8 cellular contexts compared by ENCODE assay signal in genomic region chr9:23123048-23123632, GRCh38.
DNase-seq lines count a peak whose midpoint lies in the region; ATAC-seq, FAIRE-seq and TF ChIP-seq lines count a peak whose summit lies in the region.

No MANE protein-coding gene starts in this region.

- no peak for TF ChIP-seq EP300 in HepG2 (IDR thresholded peaks at IDR 0.05; ENCODE audit: low read depth in 2 of 2, low read length in 2 of 2)
- TF ChIP-seq EP300 in HepG2 (CRISPR knock-in tag; IDR thresholded peaks at IDR 0.05; ENCODE audit: borderline replicate concordance): no peak

- WGBS in HepG2 (ENCODE audit: low lambda C conversion rate): 36% methylated on average over 5 of the region's 5 CpGs

- DNase-seq in GDM1 (lab: John Stamatoyannopoulos, UW) (peak; percentile 17), M059J (ENCODE audit: low read depth) (peak; percentile 41), astrocyte of the cerebellum (ENCODE audit: low read depth) (peak; percentile 18), HepG2 (ENCODE audit: low spot score) (peak; percentile 5)
- DNase-seq in stimulated activated naive CD8-positive, alpha-beta T cell treated with anti-CD3 and anti-CD28 coated beads, Interleukin-15, Interleukin-2, amounts not matched to agents 100 U/mL and 50 U/mL, for 24 hours: no peak
- DNase-seq in stimulated activated CD4-positive, alpha-beta T cell treated with anti-CD3 and anti-CD28 coated beads, Interleukin-4, amount 100 ng/mL, for 4 hours: no peak

- peak; percentile 62 for TF ChIP-seq CTCF in astrocyte of the cerebellum (IDR thresholded peaks at IDR 0.05; ENCODE audit: low read depth, low read length, missing control alignments)
- peak; percentile 15; the same call in 1 of the 2 replicates for TF ChIP-seq CTCF in HepG2 (CRISPR knock-in tag; IDR thresholded peaks at IDR 0.05)

- H3K27me3 ChIP-seq in HepG2 (ENCODE audit: control insufficient read depth in 1 of 2, insufficient read depth in 2 of 2, low read length in 2 of 2): no peaks in the 10 kb centered on the region

- H3K9me3 ChIP-seq in HepG2 (ENCODE audit: low read length): peaks cover 18% of the 10 kb centered on the region

- in situ Hi-C loops in astrocyte of the cerebellum (cut with HindIII; ENCODE audit: low sequenced_read_pairs) (no loop called here), HepG2 (cut with HindIII; ENCODE audit: extremely low pct_ligation_motif_present, low pct_unique_long_range_greater_than_20kb) (loop anchor here (10.0 kb wide), 1 partner anchor 362 kb away; no protein-coding TSS in a partner anchor)

- H3K27ac ChIP-seq in HepG2 (ENCODE audit: extremely low read length, insufficient read depth, low read length): no peak overlapping the region

- CTCF ChIA-PET in HepG2 (lab: Yijun Ruan, JAX; ENCODE audit: low intra/inter-chr PET ratio, low total read pairs): interaction anchor here (1.9 kb wide), 1 partner anchor 369 kb away, joined by 9 read pairs; no protein-coding TSS in a partner anchor

- TF ChIP-seq RAD21 in HepG2 (CRISPR knock-in tag; IDR thresholded peaks at IDR 0.05): no peak

- POLR2A ChIA-PET in HepG2 (lab: Yijun Ruan, JAX): no interaction called here

- BruUV-seq in HepG2 (replicated peaks; lab: Mats Ljungman, UMichigan): no TSS peak

- no peaks in the 10 kb centered on the region for H3K4me1 ChIP-seq in HepG2 (ENCODE audit: insufficient read depth, low read length)

- intact Hi-C loops in HepG2 (cut with micrococcal nuclease; ENCODE audit: unreplicated experiment): loop anchor here (2.0 kb wide), 1 partner anchor 316 kb away; no protein-coding TSS in a partner anchor

- H3K36me3 ChIP-seq in HepG2 (replicated peaks in 1 of 2; ENCODE audit: control insufficient read depth in 1 of 2, insufficient read depth in 2 of 2, low read length in 2 of 2): no peaks in the 10 kb centered on the region

- no peak for FAIRE-seq in HepG2 (lab: Jason Lieb, UNC)

- no peak for TF ChIP-seq POLR2A in HepG2 (IDR thresholded peaks at IDR 0.05; ENCODE audit: insufficient read depth in 1 of 2, low read depth in 2 of 2, low read length in 2 of 2)

- no peak for ATAC-seq in HepG2
- no peak for ATAC-seq in stimulated activated naive CD8-positive, alpha-beta T cell treated with anti-CD3 and anti-CD28 coated beads, Interleukin-15, Interleukin-2, amounts not matched to agents 100 U/mL and 50 U/mL, for 24 hours
- no peak for ATAC-seq in HG03108 (IDR thresholded peaks at IDR 0.05; ENCODE audit: unreplicated experiment)
- ATAC-seq in HG03097 (IDR thresholded peaks at IDR 0.05; ENCODE audit: low FRiP score, unreplicated experiment): no peak

- no peak overlapping the region for H3K9ac ChIP-seq in HepG2 (ENCODE audit: insufficient read depth, low read depth, low read length)

- H3K4me3 ChIP-seq in astrocyte of the cerebellum (ENCODE audit: low read depth, low read length): no peak overlapping the region
- H3K4me3 ChIP-seq in HepG2 (replicated peaks in 1 of 3; ENCODE audit: insufficient read depth in 1 of 3, low read depth in 2 of 3, low read length in 3 of 3): no peak overlapping the region

- no peak overlapping the region for H2AFZ ChIP-seq in HepG2 (ENCODE audit: low read length)

- no peaks in the 10 kb centered on the region for H4K20me1 ChIP-seq in HepG2 (ENCODE audit: insufficient read depth, low read length)

- H3K4me2 ChIP-seq in HepG2 (ENCODE audit: low read depth, low read length): no peak overlapping the region

- no peaks in the 10 kb centered on the region for H3K79me2 ChIP-seq in HepG2 (ENCODE audit: insufficient read depth, low read length)

TF ChIP-seq in HepG2, 621 proteins besides CTCF, POLR2A, EP300 and RAD21:
- TF ChIP-seq SMC3 (IDR thresholded peaks at IDR 0.05; ENCODE audit: low read length): peak; percentile 49
- TF ChIP-seq ZNF605 (CRISPR knock-in tag; IDR thresholded peaks at IDR 0.05): no peak
- TF ChIP-seq STAG1 (CRISPR knock-in tag; IDR thresholded peaks at IDR 0.05): peak; percentile 21; the same call in 1 of the 2 replicates

Comparison
In these comparisons a context has a peak if more than half of its experiments do, and no peak if none do; other contexts are left out.
1. DNase-seq: peak in GDM1 (single experiment), M059J (single experiment), astrocyte of the cerebellum (single experiment) and HepG2 (single experiment); none in stimulated activated naive CD8-positive, alpha-beta T cell treated with anti-CD3 and anti-CD28 coated beads, Interleukin-15, Interleukin-2, amounts not matched to agents 100 U/mL and 50 U/mL, for 24 hours (single experiment) and stimulated activated CD4-positive, alpha-beta T cell treated with anti-CD3 and anti-CD28 coated beads, Interleukin-4, amount 100 ng/mL, for 4 hours (0 of 2).